ENCODE assay signal across 13 cellular contexts in genomic region chr20:32969356-32970114, GRCh38. TPM values are rescaled to one million over a fixed set of nuclear protein-coding genes. Genes with fewer than 3 reads are reported as not detected.
A peak's percentile ranks its signal among the peaks of the same experiment; 100 is the strongest.
DNase-seq lines count a peak whose midpoint lies in the region; ATAC-seq and TF ChIP-seq lines count a peak whose summit lies in the region.
"Had no signal": no experiment of that assay in that cellular context is flagged by ENCODE, and none has a peak within 500 bp of the region (broad histone marks: within the 10 kb centered on the region; RNA-seq: fewer than 3 reads in every experiment).

No MANE protein-coding gene starts in this region.

- H3K27ac ChIP-seq in heart right ventricle (peak overlapping the region in 1 of 10 donors; percentile 24), thyroid gland (no peak overlapping the region)
- H3K27ac ChIP-seq: GM23248, ovary had no signal

- H3K27ac Mint-ChIP-seq in activated CD8-positive, alpha-beta memory T cell treated with anti-CD3 and anti-CD28 coated beads, Interleukin-2, amount 10 ng/mL, durations not matched to agents 7 days and 5 days = peak overlapping the region; percentile 96
- H3K27ac Mint-ChIP-seq in memory B cell (peak overlapping the region; percentile 93), type B pancreatic cell (no peak overlapping the region)

- peaks cover 0 to 33% (median 8%) of the 10 kb centered on the region in 9 donors for H3K4me1 ChIP-seq in heart right ventricle
- H3K4me1 ChIP-seq in thyroid gland = peaks cover 0 to 4% of the 10 kb centered on the region in 2 donors

- no peak for TF ChIP-seq POLR2A in thyroid gland (IDR thresholded peaks at IDR 0.05)

- H3K4me3 ChIP-seq in heart right ventricle (no peak overlapping the region), thyroid gland (replicated peaks in 1 of 3) (no peak overlapping the region)
- H3K4me3 ChIP-seq: GM23248, lung, ovary had no signal

- intact Hi-C loops in cardiac septum (cut with DNase I) (no loop called here), heart right ventricle (cut with DNase I) (no loop called here), thyroid gland (cut with DNase I) (no loop called here)

- H3K36me3 Mint-ChIP-seq in activated CD8-positive, alpha-beta memory T cell treated with anti-CD3 and anti-CD28 coated beads, Interleukin-2, amount 10 ng/mL, durations not matched to agents 7 days and 5 days = no peaks in the 10 kb centered on the region
- H3K36me3 Mint-ChIP-seq in memory B cell (no peaks in the 10 kb centered on the region), type B pancreatic cell (no peaks in the 10 kb centered on the region)

- H3K4me3 Mint-ChIP-seq in activated CD8-positive, alpha-beta memory T cell treated with anti-CD3 and anti-CD28 coated beads, Interleukin-2, amount 10 ng/mL, durations not matched to agents 7 days and 5 days = no peak overlapping the region
- H3K4me3 Mint-ChIP-seq in memory B cell (peak overlapping the region; percentile 45), type B pancreatic cell (no peak overlapping the region)

- CTCF ChIA-PET in activated CD8-positive, alpha-beta memory T cell treated with anti-CD3 and anti-CD28 coated beads, Interleukin-2, amount 10 ng/mL, durations not matched to agents 7 days and 5 days (lab: Charles Lee) = no interaction called here

- H3K27me3 Mint-ChIP-seq in activated CD8-positive, alpha-beta memory T cell treated with anti-CD3 and anti-CD28 coated beads, Interleukin-2, amount 10 ng/mL, durations not matched to agents 7 days and 5 days = no peaks in the 10 kb centered on the region
- no peaks in the 10 kb centered on the region for H3K27me3 Mint-ChIP-seq in memory B cell
- H3K27me3 Mint-ChIP-seq in type B pancreatic cell = no peaks in the 10 kb centered on the region

- DNase-seq in cardiac septum (ENCODE audit: low spot score) (peak; percentile 50), heart right ventricle (no peak), memory B cell (ENCODE audit: low spot score in 2 of 2) (peak in 1 of 2 donors; percentile 8), type B pancreatic cell (ENCODE audit: extremely low spot score, unreplicated experiment) (peak; percentile 64), thyroid gland (no peak), DMS 273 (lab: John Stamatoyannopoulos, UW; ENCODE audit: unreplicated experiment) (no peak)
- DNase-seq in activated CD8-positive, alpha-beta memory T cell treated with anti-CD3 and anti-CD28 coated beads, Interleukin-2, amount 10 ng/mL, durations not matched to agents 7 days and 5 days = no peak
- no peak for DNase-seq in stimulated activated naive CD4-positive, alpha-beta T cell (lab: John Stamatoyannopoulos, UW)
- DNase-seq: ovary had no signal

- peaks cover 62% of the 10 kb centered on the region for H3K4me1 Mint-ChIP-seq in activated CD8-positive, alpha-beta memory T cell treated with anti-CD3 and anti-CD28 coated beads, Interleukin-2, amount 10 ng/mL, durations not matched to agents 7 days and 5 days
- peaks cover 28% of the 10 kb centered on the region for H3K4me1 Mint-ChIP-seq in memory B cell
- peaks cover 12% of the 10 kb centered on the region for H3K4me1 Mint-ChIP-seq in type B pancreatic cell (ENCODE audit: unreplicated experiment)

- ATAC-seq in heart right ventricle (no peak), memory B cell (ENCODE audit: low read depth) (no peak)
- no peak for ATAC-seq in activated CD8-positive, alpha-beta memory T cell treated with anti-CD3 and anti-CD28 coated beads, Interleukin-2, amount 10 ng/mL, durations not matched to agents 7 days and 5 days

- no peaks in the 10 kb centered on the region for H3K9me3 ChIP-seq in heart right ventricle
- H3K9me3 ChIP-seq in thyroid gland = no peaks in the 10 kb centered on the region
- H3K9me3 ChIP-seq: ovary had no signal

- H3K9me3 Mint-ChIP-seq in activated CD8-positive, alpha-beta memory T cell treated with anti-CD3 and anti-CD28 coated beads, Interleukin-2, amount 10 ng/mL, durations not matched to agents 7 days and 5 days (ENCODE audit: low read depth) = no peaks in the 10 kb centered on the region
- H3K9me3 Mint-ChIP-seq in memory B cell (no peaks in the 10 kb centered on the region), type B pancreatic cell (no peaks in the 10 kb centered on the region)

- TF ChIP-seq CTCF in heart right ventricle (IDR thresholded peaks at IDR 0.05) (no peak), type B pancreatic cell (conservative IDR thresholded peaks at IDR 0.05) (no peak), thyroid gland (IDR thresholded peaks at IDR 0.05) (no peak)

- H3K27me3 ChIP-seq in heart right ventricle (peaks cover 0 to 3% (median 0%) of the 10 kb centered on the region in 7 donors), thyroid gland (no peaks in the 10 kb centered on the region)
- H3K27me3 ChIP-seq: ovary had no signal

- 75 to 76% methylated on average over 13 of the region's 13 CpGs for WGBS in heart right ventricle, 2 donors
- 83 to 88% methylated on average over 8 to 10 of the region's 13 CpGs for WGBS in thyroid gland, 2 donors

- H3K36me3 ChIP-seq in heart right ventricle (no peaks in the 10 kb centered on the region), thyroid gland (no peaks in the 10 kb centered on the region)
- H3K36me3 ChIP-seq: ovary had no signal

RNA-seq across cellular contexts. Expression of gene SUN5, which starts 34.7 kb away (rescaled TPM):
- total RNA-seq in cardiac septum (not detected), heart right ventricle (not detected), type B pancreatic cell (ENCODE audit: low replicate concordance) (not detected in 2 replicates), thyroid gland (not detected)
- not detected for polyA plus RNA-seq in heart right ventricle
- not detected for total RNA-seq in activated CD8-positive, alpha-beta memory T cell treated with anti-CD3 and anti-CD28 coated beads, Interleukin-2, amount 10 ng/mL, durations not matched to agents 7 days and 5 days
- total RNA-seq: fibroblast of lung, GM23248, lung, MCF 10A, ovary had no signal
- polyA plus RNA-seq: fibroblast of lung, GM23248, lung, ovary had no signal

RNA-seq across cellular contexts. Expression of gene BPIFB2, which starts 38.0 kb away (rescaled TPM):
- total RNA-seq in cardiac septum = not detected
- total RNA-seq in heart right ventricle = not detected
- polyA plus RNA-seq in heart right ventricle = not detected
- total RNA-seq in activated CD8-positive, alpha-beta memory T cell treated with anti-CD3 and anti-CD28 coated beads, Interleukin-2, amount 10 ng/mL, durations not matched to agents 7 days and 5 days = not detected
- total RNA-seq in type B pancreatic cell (ENCODE audit: low replicate concordance) = 0.22 TPM in 1 of 2 replicates, not detected in the other
- total RNA-seq in thyroid gland = not detected
- total RNA-seq: fibroblast of lung, GM23248, MCF 10A had no signal
- polyA plus RNA-seq: fibroblast of lung, GM23248, ovary had no signal

Comparison
In these comparisons a context has a peak if more than half of its experiments do, and no peak if none do; other contexts are left out.
1. DNase-seq: peak in cardiac septum (single experiment) and type B pancreatic cell (single experiment); none in heart right ventricle (0 of 2), activated CD8-positive, alpha-beta memory T cell treated with anti-CD3 and anti-CD28 coated beads, Interleukin-2, amount 10 ng/mL, durations not matched to agents 7 days and 5 days (single experiment), stimulated activated naive CD4-positive, alpha-beta T cell (0 of 6), thyroid gland (0 of 2) and DMS 273 (single experiment).